Comparison of ENCODE assay signal across 25 cellular contexts in the genomic region with DNA sequence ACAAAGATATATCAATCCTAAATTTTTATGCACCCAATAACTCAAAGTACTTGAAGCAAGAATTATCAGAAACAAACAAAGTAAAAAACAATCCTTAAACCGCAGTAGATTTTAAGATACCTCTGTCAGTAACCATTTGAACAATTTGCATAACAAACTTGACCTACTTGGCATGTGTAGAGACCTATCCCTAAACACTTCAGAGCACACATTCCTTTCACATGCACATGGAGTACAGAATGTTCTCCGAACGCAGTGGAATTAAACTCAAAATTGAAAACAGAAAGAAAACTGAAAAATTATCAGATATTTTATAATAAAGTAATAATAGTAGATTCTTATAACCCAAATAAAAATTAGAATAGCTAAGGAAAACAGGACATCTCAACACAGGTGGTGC.
"Had no signal": no experiment of that assay in that cellular context is flagged by ENCODE, and none has a peak within 500 bp of the region (broad histone marks: within the 10 kb centered on the region; RNA-seq: fewer than 3 reads in every experiment).

No MANE protein-coding gene starts in this region.

- H3K27me3 ChIP-seq: Peyer's patch, SJSA1 had no signal

- H3K4me3 ChIP-seq: K562, Peyer's patch, SJSA1 had no signal

- H3K9me3 ChIP-seq: SJSA1 had no signal

- ATAC-seq: activated CD4-positive, CD25-positive, alpha-beta regulatory T cell treated with anti-CD3 and anti-CD28 coated beads, Interleukin-2, amount 50 U/mL, for 24 hours; activated CD8-positive, alpha-beta T cell treated with anti-CD3 and anti-CD28 coated beads, Interleukin-2, amount 10 ng/mL, durations not matched to agents 7 days and 5 days; activated naive CD4-positive, alpha-beta T cell treated with anti-CD3 and anti-CD28 coated beads, Interleukin-2, amount 50 U/mL, for 72 hours; activated naive CD8-positive, alpha-beta T cell treated with anti-CD3 and anti-CD28 coated beads, Interleukin-2, amount 50 U/mL, for 24 hours; K562; SK-N-SH treated with all-trans-retinoic acid at 6 μM for 48 hours had no signal

- H3K36me3 ChIP-seq: Peyer's patch, SJSA1 had no signal

- DNase-seq: activated CD4-positive, alpha-beta T cell treated with anti-CD3 and anti-CD28 coated beads for 4 hours; activated CD8-positive, alpha-beta memory T cell treated with anti-CD3 and anti-CD28 coated beads, Interleukin-2, amount 50 U/mL, for 48 hours; activated CD8-positive, alpha-beta T cell treated with anti-CD3 and anti-CD28 coated beads, Interleukin-2, amount 10 ng/mL, durations not matched to agents 7 days and 5 days; activated effector memory CD4-positive, alpha-beta T cell treated with anti-CD3 and anti-CD28 coated beads, Interleukin-2, amount 50 U/mL, for 16 hours; activated naive CD4-positive, alpha-beta T cell treated with Interleukin-2 at 50 U/mL for 16 hours; activated naive CD8-positive, alpha-beta T cell treated with anti-CD3 and anti-CD28 coated beads, Interleukin-2, amount 50 U/mL, for 24 hours; activated T-cell treated with anti-CD3 and anti-CD28 coated beads, Interleukin-2, amount 50 U/mL, for 24 hours; amygdala; Karpas-422; MM.1S; NCI-H1105; NCI-H1436; NCI-H1694 treated with DMSO at 0.1 percent for 48 hours; NCI-H2029 treated with DMSO at 0.1 percent for 48 hours; NCI-H345; NCI-H510A; NCI-H526 treated with DMSO at 0.1 percent for 48 hours; Peyer's patch; SHP77; SW 1271 had no signal

- H3K4me1 ChIP-seq: Peyer's patch had no signal

- H3K27ac ChIP-seq: Peyer's patch, SJSA1 had no signal
